11 cellular contexts compared by ENCODE assay signal in genomic region chr16:2664522-2665096, GRCh38.
A peak's percentile ranks its signal among the peaks of the same experiment; 100 is the strongest.
DNase-seq lines count a peak whose midpoint lies in the region; ATAC-seq lines count a peak whose summit lies in the region.
"Had no signal": no experiment of that assay in that cellular context is flagged by ENCODE, and none has a peak within 500 bp of the region (broad histone marks: within the 10 kb centered on the region; RNA-seq: fewer than 3 reads in every experiment).

No MANE protein-coding gene starts in this region.

- H3K4me1 Mint-ChIP-seq in activated T-cell treated with anti-CD3 and anti-CD28 coated beads, Interleukin-2, amount 50 U/mL, for 24 hours (ENCODE audit: low read depth), result peaks cover 84% of the 10 kb centered on the region
- H3K4me1 Mint-ChIP-seq in dendritic cell treated with granulocyte-macrophage colony-stimulating factor and Interleukin-4, amounts not matched to agents 40 ng/mL and 50 ng/mL, for 4 days (ENCODE audit: low read depth), result peaks cover 39% of the 10 kb centered on the region
- peaks cover 34% of the 10 kb centered on the region for H3K4me1 Mint-ChIP-seq in stimulated activated effector memory CD8-positive, alpha-beta T cell treated with anti-CD3 and anti-CD28 coated beads, Interleukin-12 subunit alpha, Interleukin-12 subunit beta, amount 100 ng/mL, for 72 hours

- peak overlapping the region; percentile 73 for H3K4me3 Mint-ChIP-seq in activated T-cell treated with anti-CD3 and anti-CD28 coated beads, Interleukin-2, amount 50 U/mL, for 24 hours
- H3K4me3 Mint-ChIP-seq in dendritic cell treated with granulocyte-macrophage colony-stimulating factor and Interleukin-4, amounts not matched to agents 40 ng/mL and 50 ng/mL, for 4 days, result no peak overlapping the region
- H3K4me3 Mint-ChIP-seq in stimulated activated effector memory CD8-positive, alpha-beta T cell treated with anti-CD3 and anti-CD28 coated beads, Interleukin-12 subunit alpha, Interleukin-12 subunit beta, amount 100 ng/mL, for 72 hours, result peak overlapping the region; percentile 41

- intact Hi-C loops in dendritic cell treated with granulocyte-macrophage colony-stimulating factor and Interleukin-4, amounts not matched to agents 40 ng/mL and 50 ng/mL, for 4 days (cut with micrococcal nuclease), result no loop called here

- no peak for DNase-seq in activated T-cell treated with anti-CD3 and anti-CD28 coated beads, Interleukin-2, amount 50 U/mL, for 24 hours
- no peak for DNase-seq in activated T-cell treated with anti-CD3 and anti-CD28 coated beads for 4 hours
- DNase-seq in NCI-H748 (lab: John Stamatoyannopoulos, UW; ENCODE audit: unreplicated experiment), result peak; percentile 52
- DNase-seq in stimulated activated effector memory CD8-positive, alpha-beta T cell treated with anti-CD3 and anti-CD28 coated beads, Interleukin-12 subunit alpha, Interleukin-12 subunit beta, amount 100 ng/mL, for 72 hours (ENCODE audit: low spot score in 2 of 2), result no peak
- no peak for DNase-seq in activated CD4-positive, CD25-positive, alpha-beta regulatory T cell (lab: John Stamatoyannopoulos, UW)
- DNase-seq in activated gamma-delta T cell treated with Interleukin-2 at 50 U/mL for 16 hours, result no peak
- DNase-seq: islet precursor cell; naive thymus-derived CD4-positive, alpha-beta T cell; T1000 had no signal

- ATAC-seq in stimulated activated effector memory CD8-positive, alpha-beta T cell treated with anti-CD3 and anti-CD28 coated beads, Interleukin-12 subunit alpha, Interleukin-12 subunit beta, amount 100 ng/mL, for 72 hours, result no peak
- no peak for ATAC-seq in HG03097 (IDR thresholded peaks at IDR 0.05; ENCODE audit: low FRiP score, unreplicated experiment)

- H3K27me3 Mint-ChIP-seq in activated T-cell treated with anti-CD3 and anti-CD28 coated beads, Interleukin-2, amount 50 U/mL, for 24 hours, result no peaks in the 10 kb centered on the region
- peaks cover 8% of the 10 kb centered on the region for H3K27me3 Mint-ChIP-seq in dendritic cell treated with granulocyte-macrophage colony-stimulating factor and Interleukin-4, amounts not matched to agents 40 ng/mL and 50 ng/mL, for 4 days
- H3K27me3 Mint-ChIP-seq: naive thymus-derived CD4-positive, alpha-beta T cell had no signal

- no peaks in the 10 kb centered on the region for H3K9me3 Mint-ChIP-seq in activated T-cell treated with anti-CD3 and anti-CD28 coated beads, Interleukin-2, amount 50 U/mL, for 24 hours
- H3K9me3 Mint-ChIP-seq in dendritic cell treated with granulocyte-macrophage colony-stimulating factor and Interleukin-4, amounts not matched to agents 40 ng/mL and 50 ng/mL, for 4 days, result no peaks in the 10 kb centered on the region
- H3K9me3 Mint-ChIP-seq in stimulated activated effector memory CD8-positive, alpha-beta T cell treated with anti-CD3 and anti-CD28 coated beads, Interleukin-12 subunit alpha, Interleukin-12 subunit beta, amount 100 ng/mL, for 72 hours, result no peaks in the 10 kb centered on the region

- peaks cover 83% of the 10 kb centered on the region for H3K36me3 Mint-ChIP-seq in activated T-cell treated with anti-CD3 and anti-CD28 coated beads, Interleukin-2, amount 50 U/mL, for 24 hours (ENCODE audit: low read depth)
- H3K36me3 Mint-ChIP-seq in dendritic cell treated with granulocyte-macrophage colony-stimulating factor and Interleukin-4, amounts not matched to agents 40 ng/mL and 50 ng/mL, for 4 days (ENCODE audit: low read depth), result peaks cover 73% of the 10 kb centered on the region
- peaks cover 59% of the 10 kb centered on the region for H3K36me3 Mint-ChIP-seq in stimulated activated effector memory CD8-positive, alpha-beta T cell treated with anti-CD3 and anti-CD28 coated beads, Interleukin-12 subunit alpha, Interleukin-12 subunit beta, amount 100 ng/mL, for 72 hours

- peak overlapping the region; percentile 94 for H3K27ac Mint-ChIP-seq in activated T-cell treated with anti-CD3 and anti-CD28 coated beads, Interleukin-2, amount 50 U/mL, for 24 hours
- peak overlapping the region; percentile 61 for H3K27ac Mint-ChIP-seq in dendritic cell treated with granulocyte-macrophage colony-stimulating factor and Interleukin-4, amounts not matched to agents 40 ng/mL and 50 ng/mL, for 4 days
- H3K27ac Mint-ChIP-seq in stimulated activated effector memory CD8-positive, alpha-beta T cell treated with anti-CD3 and anti-CD28 coated beads, Interleukin-12 subunit alpha, Interleukin-12 subunit beta, amount 100 ng/mL, for 72 hours, result peak overlapping the region; percentile 24

Comparison
In these comparisons a context has a peak if more than half of its experiments do, and no peak if none do; other contexts are left out.
1. H3K27ac Mint-ChIP-seq: peak in every context shown above with its lines; median percentile 94 in activated T-cell treated with anti-CD3 and anti-CD28 coated beads, Interleukin-2, amount 50 U/mL, for 24 hours; 61 in dendritic cell treated with granulocyte-macrophage colony-stimulating factor and Interleukin-4, amounts not matched to agents 40 ng/mL and 50 ng/mL, for 4 days; 24 in stimulated activated effector memory CD8-positive, alpha-beta T cell treated with anti-CD3 and anti-CD28 coated beads, Interleukin-12 subunit alpha, Interleukin-12 subunit beta, amount 100 ng/mL, for 72 hours.